Comparison of ENCODE assay signal across 18 cellular contexts in genomic region chr3:135023985-135024658, GRCh38.
DNase-seq lines count a peak whose midpoint lies in the region; ATAC-seq, FAIRE-seq and TF ChIP-seq lines count a peak whose summit lies in the region.
"Had no signal": no experiment of that assay in that cellular context is flagged by ENCODE, and none has a peak within 500 bp of the region (broad histone marks: within the 10 kb centered on the region; RNA-seq: fewer than 3 reads in every experiment).

No MANE protein-coding gene starts in this region.

- peak; percentile 77 for FAIRE-seq in GM18507 (lab: Jason Lieb, UNC)

- H3K4me3 Mint-ChIP-seq in mesothelial cell of epicardium: no peak overlapping the region
- H3K4me3 Mint-ChIP-seq: activated CD4-positive, alpha-beta T cell treated with anti-CD3 and anti-CD28 coated beads, Interleukin-2, amount 10 ng/mL, durations not matched to agents 7 days and 5 days; activated naive CD4-positive, alpha-beta T cell treated with anti-CD3 and anti-CD28 coated beads, Interleukin-2, amount 50 U/mL, for 24 hours; brain; CD8-positive, alpha-beta T cell had no signal

- ATAC-seq in GM19463 (IDR thresholded peaks at IDR 0.05; ENCODE audit: unreplicated experiment) (peak; percentile 92), HG02852 (IDR thresholded peaks at IDR 0.05; ENCODE audit: unreplicated experiment) (peak; percentile 59), GM18519 (IDR thresholded peaks at IDR 0.05; ENCODE audit: low FRiP score, unreplicated experiment) (no peak), upper lobe of left lung (ENCODE audit: low FRiP score in 2 of 2) (no peak)
- ATAC-seq: CD8-positive, alpha-beta T cell; sciatic nerve had no signal

- no peak for TF ChIP-seq EP300 in upper lobe of left lung (IDR thresholded peaks at IDR 0.05)

- TF ChIP-seq CTCF in mesothelial cell of epicardium (IDR thresholded peaks at IDR 0.05; ENCODE audit: unreplicated experiment): no peak
- TF ChIP-seq CTCF in upper lobe of left lung (IDR thresholded peaks at IDR 0.05): no peak

- TF ChIP-seq POLR2A in upper lobe of left lung (IDR thresholded peaks at IDR 0.05): no peak

- no peaks in the 10 kb centered on the region for H3K4me1 ChIP-seq in upper lobe of left lung

- H3K36me3 Mint-ChIP-seq in mesothelial cell of epicardium: no peaks in the 10 kb centered on the region
- H3K36me3 Mint-ChIP-seq: activated naive CD4-positive, alpha-beta T cell treated with anti-CD3 and anti-CD28 coated beads, Interleukin-2, amount 50 U/mL, for 24 hours; brain; CD8-positive, alpha-beta T cell had no signal

- H3K4me3 ChIP-seq in upper lobe of left lung: no peak overlapping the region
- H3K4me3 ChIP-seq: GM23248, PC-9, SK-N-MC had no signal

- DNase-seq in GM18507 (ENCODE audit: extremely low spot score, insufficient read length, low read depth): no peak
- peak; percentile 24 for DNase-seq in NCI-H69 (lab: John Stamatoyannopoulos, UW)
- DNase-seq in mesothelial cell of epicardium (ENCODE audit: low spot score in 2 of 2, unreplicated experiment in 2 of 2): no peak
- no peak for DNase-seq in NCI-H1105 (lab: John Stamatoyannopoulos, UW)
- no peak for DNase-seq in upper lobe of left lung
- DNase-seq: activated CD4-positive, alpha-beta T cell treated with anti-CD3 and anti-CD28 coated beads, Interleukin-2, amount 10 ng/mL, durations not matched to agents 7 days and 5 days; CD8-positive, alpha-beta T cell; cortex of kidney; GM23248; KG1; PC-9 had no signal

- WGBS in upper lobe of left lung, 2 donors: 52 to 53% methylated on average over 9 of the region's 9 CpGs

- no peaks in the 10 kb centered on the region for H3K9me3 ChIP-seq in upper lobe of left lung

- no peaks in the 10 kb centered on the region for H3K4me1 Mint-ChIP-seq in mesothelial cell of epicardium
- H3K4me1 Mint-ChIP-seq: activated CD4-positive, alpha-beta T cell treated with anti-CD3 and anti-CD28 coated beads, Interleukin-2, amount 10 ng/mL, durations not matched to agents 7 days and 5 days; activated naive CD4-positive, alpha-beta T cell treated with anti-CD3 and anti-CD28 coated beads, Interleukin-2, amount 50 U/mL, for 24 hours had no signal

- H3K27ac Mint-ChIP-seq in mesothelial cell of epicardium: no peak overlapping the region
- H3K27ac Mint-ChIP-seq: activated CD4-positive, alpha-beta T cell treated with anti-CD3 and anti-CD28 coated beads, Interleukin-2, amount 10 ng/mL, durations not matched to agents 7 days and 5 days; activated naive CD4-positive, alpha-beta T cell treated with anti-CD3 and anti-CD28 coated beads, Interleukin-2, amount 50 U/mL, for 24 hours; CD8-positive, alpha-beta T cell had no signal

- H3K9me3 Mint-ChIP-seq in mesothelial cell of epicardium: no peaks in the 10 kb centered on the region
- H3K9me3 Mint-ChIP-seq: activated CD4-positive, alpha-beta T cell treated with anti-CD3 and anti-CD28 coated beads, Interleukin-2, amount 10 ng/mL, durations not matched to agents 7 days and 5 days; activated naive CD4-positive, alpha-beta T cell treated with anti-CD3 and anti-CD28 coated beads, Interleukin-2, amount 50 U/mL, for 24 hours; CD8-positive, alpha-beta T cell had no signal

- H3K27me3 ChIP-seq in upper lobe of left lung: no peaks in the 10 kb centered on the region

- H3K27ac ChIP-seq in upper lobe of left lung: no peak overlapping the region
- H3K27ac ChIP-seq: GM23248, PC-9, SK-N-MC had no signal

- no peaks in the 10 kb centered on the region for H3K36me3 ChIP-seq in upper lobe of left lung

- no peaks in the 10 kb centered on the region for H3K27me3 Mint-ChIP-seq in mesothelial cell of epicardium (ENCODE audit: low read depth)

Comparison
In these comparisons a context has a peak if more than half of its experiments do, and no peak if none do; other contexts are left out.
1. ATAC-seq: peak in GM19463 (single experiment) and HG02852 (single experiment); none in GM18519 (single experiment) and upper lobe of left lung (0 of 2).